ENCODE assay signal across 13 cellular contexts in genomic region chr6:161369339-161369738, GRCh38.
DNase-seq lines count a peak whose midpoint lies in the region; ATAC-seq and TF ChIP-seq lines count a peak whose summit lies in the region.
"Had no signal": no experiment of that assay in that cellular context is flagged by ENCODE, and none has a peak within 500 bp of the region (broad histone marks: within the 10 kb centered on the region; RNA-seq: fewer than 3 reads in every experiment).

No MANE protein-coding gene starts in this region.

- no peak for TF ChIP-seq EP300 in transverse colon (IDR thresholded peaks at IDR 0.05; ENCODE audit: low read depth)

- H3K4me3 ChIP-seq in fibroblast of pulmonary artery (replicated peaks; ENCODE audit: low read depth, low read length), result no peak overlapping the region
- H3K4me3 ChIP-seq in transverse colon, result no peak overlapping the region
- H3K4me3 ChIP-seq: ascending aorta, testis had no signal

- no peaks in the 10 kb centered on the region for H3K36me3 ChIP-seq in transverse colon
- H3K36me3 ChIP-seq: ascending aorta had no signal

- in situ Hi-C loops in transverse colon (cut with MboI; ENCODE audit: low pct_ligation_motif_present in 1 of 4, low pct_unique_long_range_greater_than_20kb in 1 of 4, low sequenced_read_pairs in 3 of 4), result loop anchor here (5.0 to 25.0 kb wide), 5 partner anchors 207 to 632 kb away; no protein-coding TSS in a partner anchor

- POLR2A ChIA-PET in RWPE1 (lab: Yijun Ruan, JAX; ENCODE audit: low non-redundant PET), result no interaction called here

- intact Hi-C loops in transverse colon (cut with DNase I; ENCODE audit: low total_unique reads), result loop anchor here (10.0 kb wide), 1 partner anchor 215 kb away; no protein-coding TSS in a partner anchor

- H3K27me3 ChIP-seq in transverse colon, result no peaks in the 10 kb centered on the region
- H3K27me3 ChIP-seq: ascending aorta, testis had no signal

- TF ChIP-seq POLR2A in transverse colon (IDR thresholded peaks at IDR 0.05), result no peak

- peak overlapping the region; percentile 68 for H3K27ac ChIP-seq in RWPE1
- H3K27ac ChIP-seq in transverse colon, result no peak overlapping the region
- H3K27ac ChIP-seq: 22Rv1, ascending aorta, testis had no signal

- 78 to 93% methylated on average over 8 to 13 of the region's 13 CpGs for WGBS in transverse colon (ENCODE audit: low coverage in 1 of 2), 2 donors

- H3K4me1 ChIP-seq in transverse colon, result peaks cover 0 to 3% (median 0%) of the 10 kb centered on the region in 4 donors
- H3K4me1 ChIP-seq: ascending aorta, testis had no signal

- ATAC-seq in HG02852 (IDR thresholded peaks at IDR 0.05; ENCODE audit: unreplicated experiment), result no peak
- ATAC-seq in HG02938 (IDR thresholded peaks at IDR 0.05; ENCODE audit: unreplicated experiment), result no peak

- peak; percentile 25 for DNase-seq in NCI-H748 (lab: John Stamatoyannopoulos, UW; ENCODE audit: unreplicated experiment)
- no peak for DNase-seq in NCI-H748 treated with DMSO at 0.1 percent for 48 hours (lab: John Stamatoyannopoulos, UW)
- peak; percentile 92 for DNase-seq in RWPE1 (ENCODE audit: low spot score)
- DNase-seq in fibroblast of pulmonary artery (ENCODE audit: low read depth), result peak; percentile 93
- DNase-seq in transverse colon, result peak; percentile 47
- DNase-seq in activated CD4-positive, CD25-positive, alpha-beta regulatory T cell treated with anti-CD3 and anti-CD28 coated beads, Interleukin-2, amount 50 U/mL, for 72 hours, result no peak
- DNase-seq: NCI-H146, Right ventricle myocardium superior, testis had no signal

- CTCF ChIA-PET in RWPE1 (lab: Yijun Ruan, JAX), result interaction anchor here (0.5 to 0.9 kb wide), 5 partner anchors 232 to 454 kb away, joined by 3 to 5 read pairs (median 3); no protein-coding TSS in a partner anchor

- no peaks in the 10 kb centered on the region for H3K9me3 ChIP-seq in transverse colon
- H3K9me3 ChIP-seq: ascending aorta, testis had no signal

- TF ChIP-seq CTCF in RWPE1 (conservative IDR thresholded peaks at IDR 0.05; ENCODE audit: low read depth) (no peak), fibroblast of pulmonary artery (IDR thresholded peaks at IDR 0.05; ENCODE audit: low read length, missing control alignments) (no peak), transverse colon (IDR thresholded peaks at IDR 0.05) (no peak)

Comparison
In these comparisons a context has a peak if more than half of its experiments do, and no peak if none do; other contexts are left out.
1. DNase-seq: peak in NCI-H748 (single experiment), RWPE1 (single experiment), fibroblast of pulmonary artery (single experiment) and transverse colon (single experiment); none in NCI-H748 treated with DMSO at 0.1 percent for 48 hours (single experiment) and activated CD4-positive, CD25-positive, alpha-beta regulatory T cell treated with anti-CD3 and anti-CD28 coated beads, Interleukin-2, amount 50 U/mL, for 72 hours (single experiment).